ENCODE assay signal across 9 cellular contexts in the genomic region with DNA sequence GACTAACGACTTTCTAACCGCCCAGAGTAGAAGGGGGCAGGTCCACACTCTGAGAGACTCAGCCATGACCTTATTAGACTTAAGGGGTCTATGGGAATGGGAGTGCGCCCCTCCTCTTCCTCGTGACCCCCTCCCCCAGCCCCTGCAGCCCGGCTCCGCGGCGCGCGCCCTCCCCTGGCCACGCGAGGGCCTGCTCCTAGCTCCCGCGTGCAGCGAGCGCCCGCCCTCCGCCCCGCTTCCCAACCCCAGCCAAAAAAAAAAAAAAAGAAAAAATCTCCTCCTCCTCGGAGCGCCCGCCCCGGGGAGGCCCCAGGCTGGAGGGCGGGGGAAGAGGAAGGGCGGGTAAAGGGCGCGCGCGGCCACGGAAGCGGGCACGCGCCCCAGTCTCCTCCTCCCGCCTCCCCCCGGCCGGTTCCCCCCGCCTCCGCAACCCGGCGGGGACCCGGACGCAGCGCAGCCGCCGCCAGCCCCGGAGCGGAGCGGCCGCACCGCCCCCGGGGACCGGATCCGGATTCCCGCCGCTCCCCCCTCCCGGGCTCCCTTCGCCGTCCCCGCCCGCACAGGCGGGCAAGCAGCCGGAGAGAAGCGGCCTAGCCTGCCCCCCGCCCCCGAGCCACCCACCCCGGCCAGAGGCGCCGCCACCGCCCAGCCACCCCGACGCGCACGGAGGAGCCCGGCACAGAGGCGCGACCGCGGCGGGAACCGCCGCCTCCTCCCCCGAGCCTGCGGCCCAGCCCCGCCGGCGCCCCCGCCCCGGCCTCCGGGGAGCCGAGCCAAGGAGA. TPM values are rescaled to one million over a fixed set of nuclear protein-coding genes. Genes with fewer than 3 reads are reported as not detected.
DNase-seq lines count a peak whose midpoint lies in the region; ATAC-seq and TF ChIP-seq lines count a peak whose summit lies in the region.
"Had no signal": no experiment of that assay in that cellular context is flagged by ENCODE, and none has a peak within 500 bp of the region (broad histone marks: within the 10 kb centered on the region; RNA-seq: fewer than 3 reads in every experiment).

No MANE protein-coding gene starts in this region.

- H3K4me1 ChIP-seq in stomach: peaks cover 27 to 56% (median 43%) of the 10 kb centered on the region in 4 donors

- TF ChIP-seq POLR2A in stomach (IDR thresholded peaks at IDR 0.05): no peak

- H3K4me3 ChIP-seq in LNCaP clone FGC (ENCODE audit: low read depth, low read length): peak overlapping the region; percentile 62
- H3K4me3 ChIP-seq in stomach: peak overlapping the region; percentile 73 to 99 (median 86)

- H3K36me3 ChIP-seq in stomach: peaks cover 23 to 38% (median 36%) of the 10 kb centered on the region in 4 donors

- H3K27me3 ChIP-seq in stomach: no peaks in the 10 kb centered on the region

- H3K27me3 Mint-ChIP-seq in nephron progenitor cell (ENCODE audit: low read depth, poor library complexity): no peaks in the 10 kb centered on the region

- peak; percentile 29 for ATAC-seq in GM21737 (IDR thresholded peaks at IDR 0.05; ENCODE audit: unreplicated experiment)

- peak; percentile 69 for TF ChIP-seq CTCF in LNCaP clone FGC (IDR thresholded peaks at IDR 0.05; ENCODE audit: control insufficient read depth, extremely low read depth, insufficient read depth)
- TF ChIP-seq CTCF in nephron progenitor cell (IDR thresholded peaks at IDR 0.05): peak; percentile 47
- TF ChIP-seq CTCF in stomach (IDR thresholded peaks at IDR 0.05): peak in 5 of 7 experiments; percentile 24 to 64 (median 50)

- H3K27ac Mint-ChIP-seq in nephron progenitor cell: no peak overlapping the region

- no peak for TF ChIP-seq EP300 in stomach (IDR thresholded peaks at IDR 0.05)

- whole genome bisulfite sequencing in stomach, 5 donors: 0 to 1% (median 0%) methylated on average over 4 to 78 of the region's 90 CpGs

- peaks cover 50% of the 10 kb centered on the region for H3K4me1 Mint-ChIP-seq in nephron progenitor cell

- DNase-seq in DMS 273 treated with DMSO at 0.1 percent for 48 hours (lab: John Stamatoyannopoulos, UW) (peak; percentile 59), LNCaP clone FGC (ENCODE audit: low read depth) (no peak), RPMI8226 (peak; percentile 95), fibroblast of the conjunctiva (ENCODE audit: low read depth) (peak; percentile 81), nephron progenitor cell (peak; percentile 84), stomach (peak; percentile 91)
- peak; percentile 85 for DNase-seq in activated effector memory CD4-positive, alpha-beta T cell treated with Interleukin-2 at 50 U/mL for 16 hours

- peak overlapping the region; percentile 77 for H3K4me3 Mint-ChIP-seq in nephron progenitor cell

- no peaks in the 10 kb centered on the region for H3K9me3 Mint-ChIP-seq in nephron progenitor cell

- peak overlapping the region; percentile 96 to 100 (median 99) for H3K27ac ChIP-seq in stomach

- intact Hi-C loops in stomach (cut with DNase I; ENCODE audit: low total_unique reads): no loop called here

- peaks cover 33% of the 10 kb centered on the region for H3K36me3 Mint-ChIP-seq in nephron progenitor cell (ENCODE audit: low read depth)

- H3K9me3 ChIP-seq in stomach: no peaks in the 10 kb centered on the region

RNA-seq across cellular contexts. Expression of a gene that starts 0.9 kb away (rescaled TPM):
- total RNA-seq in stomach: 100 to 1,000 TPM in 2 of 5 donors, 10 to 100 TPM in 3; 35.8 to 198 (median 59.4) TPM
- polyA plus RNA-seq in stomach: 10 to 100 TPM; 25.5 to 28.8 (median 27.4) TPM

RNA-seq across cellular contexts. Expression of a gene that starts 18.9 kb away (rescaled TPM):
- 10 to 100 TPM; 11.1 to 57.4 (median 43.7) TPM for total RNA-seq in stomach
- 10 to 100 TPM; 21.0 to 29.9 (median 29.2) TPM for polyA plus RNA-seq in stomach

RNA-seq across cellular contexts. Expression of a gene that starts 31.8 kb away (rescaled TPM):
- total RNA-seq in stomach: 10 to 100 TPM; 10.7 to 62.4 (median 16.2) TPM
- 10 to 100 TPM; 16.2 to 37.8 (median 16.5) TPM for polyA plus RNA-seq in stomach

RNA-seq across cellular contexts. Expression of a gene that starts 48.0 kb away (rescaled TPM):
- under 1 TPM in 1 of 5 donors, not detected in 4; 0.73 TPM for total RNA-seq in stomach
- polyA plus RNA-seq in stomach: under 1 TPM in 2 of 3 donors, not detected in 1; 0.30 to 0.31 TPM
- total RNA-seq: subcutaneous adipose tissue had no signal

RNA-seq across cellular contexts. Expression of a gene that starts 49.4 kb away (rescaled TPM):
- total RNA-seq in stomach: 1 to 10 TPM in 1 of 5 donors, not detected in 4; 8.3 TPM
- polyA plus RNA-seq in stomach: not detected
